In the genomic region with DNA sequence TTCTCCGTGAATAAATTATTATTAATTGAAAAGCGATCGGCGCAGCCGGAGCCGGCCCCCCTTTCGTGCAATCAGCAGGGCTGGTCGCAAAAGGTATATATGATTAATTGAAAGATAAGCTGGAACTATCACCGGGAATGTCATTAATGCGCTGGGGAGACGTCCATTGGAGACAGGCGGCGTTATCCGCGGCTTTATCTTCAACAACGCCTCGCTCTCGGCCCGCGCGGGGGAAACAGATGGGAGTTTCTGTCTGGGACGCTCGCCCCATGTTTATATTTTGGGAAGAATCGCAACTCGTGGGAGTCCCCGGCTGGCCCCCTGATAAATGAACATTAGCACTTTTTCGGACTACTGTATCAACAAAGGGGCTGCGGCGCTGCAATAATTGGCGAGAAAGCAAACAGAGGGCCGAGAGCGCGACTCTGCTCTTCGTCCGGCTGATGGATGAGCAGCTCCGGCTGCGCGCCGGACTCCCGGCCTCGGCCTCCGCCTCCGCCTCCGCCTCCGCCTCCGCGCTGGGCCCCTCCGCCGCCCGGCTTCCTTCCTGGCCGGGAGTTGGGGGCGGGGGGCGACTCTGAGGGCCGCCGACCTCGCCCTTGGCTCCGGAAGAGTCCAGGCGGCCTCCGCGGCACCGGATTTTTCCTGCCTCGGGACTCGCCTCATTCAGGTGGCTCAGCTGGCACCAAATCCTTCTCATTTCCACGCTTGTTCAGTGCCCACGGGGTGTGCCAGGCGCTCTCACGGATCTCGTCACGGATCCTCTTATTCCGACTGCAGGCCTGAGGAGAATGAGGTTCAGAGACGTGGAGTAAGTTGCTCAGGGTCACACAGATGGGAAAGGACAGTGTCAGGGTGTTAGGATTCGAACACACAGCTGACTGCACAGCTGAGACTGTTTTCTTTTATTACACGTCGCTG, we compare ENCODE assay signal across 10 cellular contexts. TPM values are rescaled to one million over a fixed set of nuclear protein-coding genes. Genes with fewer than 3 reads are reported as not detected.
DNase-seq lines count a peak whose midpoint lies in the region; ATAC-seq and TF ChIP-seq lines count a peak whose summit lies in the region.
"Had no signal": no experiment of that assay in that cellular context is flagged by ENCODE, and none has a peak within 500 bp of the region (broad histone marks: within the 10 kb centered on the region; RNA-seq: fewer than 3 reads in every experiment).

No MANE protein-coding gene starts in this region.

- no peak overlapping the region for H3K9ac ChIP-seq in BLaER1 treated with 17β-estradiol and CSF1 and Interleukin-3, amounts not matched to agents 10 nM and 100 nM
- H3K9ac ChIP-seq in mammary epithelial cell (ENCODE audit: insufficient read depth, low read length) (no peak overlapping the region), GM23248 (no peak overlapping the region)

- H4K20me1 ChIP-seq in BLaER1 treated with 17β-estradiol and CSF1 and Interleukin-3, amounts not matched to agents 10 nM and 100 nM = peaks cover 0 to 71% (median 55%) of the 10 kb centered on the region in 11 experiments; a peak in 16 of 22 replicates
- H4K20me1 ChIP-seq in mammary epithelial cell (ENCODE audit: insufficient read depth, low read length) (no peaks in the 10 kb centered on the region), GM23248 (ENCODE audit: insufficient read depth) (no peaks in the 10 kb centered on the region)

- peaks cover 0 to 10% (median 2%) of the 10 kb centered on the region in 7 donors for H3K9me3 Mint-ChIP-seq in naive B cell

- peaks cover 6 to 26% (median 11%) of the 10 kb centered on the region in 11 experiments; a peak in 21 of 22 replicates for H3K9me3 ChIP-seq in BLaER1 treated with 17β-estradiol and CSF1 and Interleukin-3, amounts not matched to agents 10 nM and 100 nM (replicated peaks in 1 of 11)
- H3K9me3 ChIP-seq in HAP-1 (peaks cover 5% of the 10 kb centered on the region; the same call in 1 of the 2 replicates), mammary epithelial cell (replicated peaks; ENCODE audit: insufficient read depth, low read length) (no peaks in the 10 kb centered on the region), GM23248 (ENCODE audit: low read depth) (no peaks in the 10 kb centered on the region)

- intact Hi-C loops in mammary epithelial cell (cut with micrococcal nuclease) = no loop called here

- no peaks in the 10 kb centered on the region for H3K36me3 ChIP-seq in BLaER1 treated with 17β-estradiol and CSF1 and Interleukin-3, amounts not matched to agents 10 nM and 100 nM
- no peaks in the 10 kb centered on the region for H3K36me3 ChIP-seq in HAP-1 (replicated peaks)
- H3K36me3 ChIP-seq in mammary epithelial cell (ENCODE audit: insufficient read depth, low read length) = no peaks in the 10 kb centered on the region
- H3K36me3 ChIP-seq in GM23248 (ENCODE audit: low read depth) = no peaks in the 10 kb centered on the region

- H3K9me2 ChIP-seq in GM23248 (ENCODE audit: insufficient read depth) = no peaks in the 10 kb centered on the region

- peak overlapping the region in 10 of 11 experiments; percentile 1 to 72 (median 41); a peak in 16 of 22 replicates for H3K4me2 ChIP-seq in BLaER1 treated with 17β-estradiol and CSF1 and Interleukin-3, amounts not matched to agents 10 nM and 100 nM
- H3K4me2 ChIP-seq in mammary epithelial cell (ENCODE audit: insufficient read depth, low read depth, low read length) (peak overlapping the region; percentile 52), GM23248 (ENCODE audit: unreplicated experiment) (no peak overlapping the region)

- peaks cover 82 to 100% (median 93%) of the 10 kb centered on the region in 3 donors for H3K27me3 Mint-ChIP-seq in naive B cell

- H3K36me3 Mint-ChIP-seq in naive B cell = peaks cover 0 to 13% of the 10 kb centered on the region in 2 donors

- peak overlapping the region in 4 of 6 donors; percentile 47 to 89 (median 64) for H3K27ac Mint-ChIP-seq in naive B cell

- no peak for TF ChIP-seq CTCF in mammary epithelial cell (conservative IDR thresholded peaks at IDR 0.05 in 1 of 2, IDR thresholded peaks at IDR 0.05 in 1 of 2; ENCODE audit: extremely low read depth in 1 of 2, insufficient read depth in 1 of 2, low read depth in 1 of 2, low read length in 2 of 2)

- in situ Hi-C loops in HAP-1 (cut with MboI; ENCODE audit: low sequenced_read_pairs) = no loop called here
- in situ Hi-C loops in mammary epithelial cell (cut with MboI; ENCODE audit: low sequenced_read_pairs in 2 of 2) = no loop called here
- in situ Hi-C loops in GM23248 (cut with MboI) = no loop called here

- H3F3A ChIP-seq in GM23248 (ENCODE audit: insufficient read depth) = no peaks in the 10 kb centered on the region

- no peaks in the 10 kb centered on the region for H3K79me2 ChIP-seq in mammary epithelial cell (ENCODE audit: insufficient read depth, low read length)
- H3K79me2 ChIP-seq in GM23248 (ENCODE audit: insufficient read depth) = no peaks in the 10 kb centered on the region

- H3K4me3 Mint-ChIP-seq in naive B cell = peak overlapping the region; percentile 13 to 86 (median 76)

- no TSS peak for BruUV-seq in mammary epithelial cell (replicated peaks; lab: Mats Ljungman, UMichigan)

- H3K4me1 Mint-ChIP-seq in naive B cell = peaks cover 22 to 49% (median 43%) of the 10 kb centered on the region in 3 donors

- ATAC-seq in naive B cell (ENCODE audit: low read depth in 2 of 2) = no peak
- ATAC-seq in GM21786 (IDR thresholded peaks at IDR 0.05; ENCODE audit: unreplicated experiment) = no peak
- ATAC-seq in GM19324 (IDR thresholded peaks at IDR 0.05; ENCODE audit: low FRiP score, unreplicated experiment) = no peak

- peaks cover 100% of the 10 kb centered on the region in 11 experiments for H3K27me3 ChIP-seq in BLaER1 treated with 17β-estradiol and CSF1 and Interleukin-3, amounts not matched to agents 10 nM and 100 nM
- H3K27me3 ChIP-seq in HAP-1 (ENCODE audit: low read depth) (peaks cover 2% of the 10 kb centered on the region), mammary epithelial cell (ENCODE audit: insufficient read depth, low read length) (peaks cover 72% of the 10 kb centered on the region), GM23248 (replicated peaks; ENCODE audit: insufficient read depth) (peaks cover 98% of the 10 kb centered on the region)

- H3K4me1 ChIP-seq in BLaER1 treated with 17β-estradiol and CSF1 and Interleukin-3, amounts not matched to agents 10 nM and 100 nM = peaks cover 0 to 10% (median 8%) of the 10 kb centered on the region in 10 experiments; a peak in 15 of 20 replicates
- peaks cover 5% of the 10 kb centered on the region; the same call in 1 of the 2 replicates for H3K4me1 ChIP-seq in HAP-1
- H3K4me1 ChIP-seq in mammary epithelial cell (ENCODE audit: insufficient read depth, low read length) = peaks cover 12% of the 10 kb centered on the region
- H3K4me1 ChIP-seq in GM23248 (ENCODE audit: insufficient read depth) = 0 out of 2 replicates have a peak, but pooled peaks cover 4% of the 10 kb centered on the region

- 8% methylated on average over 36 of the region's 74 CpGs for WGBS in mammary epithelial cell (ENCODE audit: low coverage, missing lambda C conversion rate)
- WGBS in GM23248 (ENCODE audit: low coverage in 1 of 2, low lambda C conversion rate in 2 of 2, missing lambda C conversion rate in 2 of 2), 2 experiments = 15% methylated on average over 64 to 71 of the region's 74 CpGs

- DNase-seq in HAP-1 (ENCODE audit: low spot score in 2 of 2) (peak in 1 of 2 experiments; percentile 43), mammary epithelial cell (no peak), naive B cell (no peak), GM23248 (no peak)
- no peak for DNase-seq in stimulated activated CD4-positive, alpha-beta T cell treated with anti-CD3 and anti-CD28 coated beads, Interleukin-4, amount 100 ng/mL, for 1 hour
- DNase-seq: NCI-H2171 had no signal

- peak overlapping the region; percentile 46 for H2AFZ ChIP-seq in mammary epithelial cell (ENCODE audit: low read depth, low read length)
- H2AFZ ChIP-seq in GM23248 = no peak overlapping the region

- no peak overlapping the region for H3K27ac ChIP-seq in BLaER1 treated with 17β-estradiol and CSF1 and Interleukin-3, amounts not matched to agents 10 nM and 100 nM
- no peak overlapping the region for H3K27ac ChIP-seq in mammary epithelial cell (ENCODE audit: insufficient read depth, low read depth, low read length)
- no peak overlapping the region for H3K27ac ChIP-seq in GM23248

- CTCF ChIA-PET in mammary epithelial cell (lab: Charles Lee; ENCODE audit: low non-redundant PET) = no interaction called here

- dilution Hi-C loops in mammary epithelial cell (cut with HindIII; ENCODE audit: low sequenced_read_pairs) = no loop called here

- peak overlapping the region in 5 of 10 experiments; percentile 3 to 56 (median 22); a peak in 5 of 20 replicates for H3K4me3 ChIP-seq in BLaER1 treated with 17β-estradiol and CSF1 and Interleukin-3, amounts not matched to agents 10 nM and 100 nM
- peak overlapping the region; percentile 29 for H3K4me3 ChIP-seq in HAP-1
- H3K4me3 ChIP-seq in mammary epithelial cell (replicated peaks in 1 of 3; ENCODE audit: insufficient read depth in 1 of 3, low read depth in 2 of 3, low read length in 3 of 3) = peak overlapping the region in 1 of 3 experiments; percentile 14
- H3K4me3 ChIP-seq in GM23248 = no peak overlapping the region

RNA-seq across cellular contexts. Expression of a gene that starts 3.6 kb away (rescaled TPM):
- total RNA-seq in mammary epithelial cell = 1 to 10 TPM; 2.5 to 4.0 TPM
- polyA plus RNA-seq in mammary epithelial cell (not detected), naive B cell (ENCODE audit: low read depth in 6 of 6) (not detected), GM23248 (2016; fragmentation: Nextera tagmentation; extraction: Ambion mirVana) (0.11 TPM in 1 of 2 replicates, not detected in the other)
- polyA minus RNA-seq in mammary epithelial cell = not detected
- not detected in 2 replicates for total RNA-seq in GM23248 (2014; rRNA removed; shearing (Covaris generic))
- total RNA-seq: frontal cortex had no signal
